In genomic region chr9:98081477-98082219, GRCh38 we compare ENCODE assay signal across 1 cellular context.
TF ChIP-seq lines count a peak whose summit lies in the region.

No MANE protein-coding gene starts in this region.

TF ChIP-seq in HepG2, 621 proteins besides CTCF, POLR2A, EP300 and RAD21 (continued from another document):
- peak; percentile 25; the same call in 1 of the 2 replicates for TF ChIP-seq ARID5B (CRISPR knock-in tag; IDR thresholded peaks at IDR 0.05)
- peak; percentile 91 for TF ChIP-seq FOSL2 (CRISPR knock-in tag; IDR thresholded peaks at IDR 0.05)
- TF ChIP-seq SIX4 (CRISPR knock-in tag; IDR thresholded peaks at IDR 0.05), result no peak
- TF ChIP-seq, protein P1, sequence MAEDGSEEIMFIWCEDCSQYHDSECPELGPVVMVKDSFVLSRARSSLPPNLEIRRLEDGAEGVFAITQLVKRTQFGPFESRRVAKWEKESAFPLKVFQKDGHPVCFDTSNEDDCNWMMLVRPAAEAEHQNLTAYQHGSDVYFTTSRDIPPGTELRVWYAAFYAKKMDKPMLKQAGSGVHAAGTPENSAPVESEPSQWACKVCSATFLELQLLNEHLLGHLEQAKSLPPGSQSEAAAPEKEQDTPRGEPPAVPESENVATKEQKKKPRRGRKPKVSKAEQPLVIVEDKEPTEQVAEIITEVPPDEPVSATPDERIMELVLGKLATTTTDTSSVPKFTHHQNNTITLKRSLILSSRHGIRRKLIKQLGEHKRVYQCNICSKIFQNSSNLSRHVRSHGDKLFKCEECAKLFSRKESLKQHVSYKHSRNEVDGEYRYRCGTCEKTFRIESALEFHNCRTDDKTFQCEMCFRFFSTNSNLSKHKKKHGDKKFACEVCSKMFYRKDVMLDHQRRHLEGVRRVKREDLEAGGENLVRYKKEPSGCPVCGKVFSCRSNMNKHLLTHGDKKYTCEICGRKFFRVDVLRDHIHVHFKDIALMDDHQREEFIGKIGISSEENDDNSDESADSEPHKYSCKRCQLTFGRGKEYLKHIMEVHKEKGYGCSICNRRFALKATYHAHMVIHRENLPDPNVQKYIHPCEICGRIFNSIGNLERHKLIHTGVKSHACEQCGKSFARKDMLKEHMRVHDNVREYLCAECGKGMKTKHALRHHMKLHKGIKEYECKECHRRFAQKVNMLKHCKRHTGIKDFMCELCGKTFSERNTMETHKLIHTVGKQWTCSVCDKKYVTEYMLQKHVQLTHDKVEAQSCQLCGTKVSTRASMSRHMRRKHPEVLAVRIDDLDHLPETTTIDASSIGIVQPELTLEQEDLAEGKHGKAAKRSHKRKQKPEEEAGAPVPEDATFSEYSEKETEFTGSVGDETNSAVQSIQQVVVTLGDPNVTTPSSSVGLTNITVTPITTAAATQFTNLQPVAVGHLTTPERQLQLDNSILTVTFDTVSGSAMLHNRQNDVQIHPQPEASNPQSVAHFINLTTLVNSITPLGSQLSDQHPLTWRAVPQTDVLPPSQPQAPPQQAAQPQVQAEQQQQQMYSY (CRISPR knock-in tag; IDR thresholded peaks at IDR 0.05), result peak; percentile 86
- peak; percentile 63 for TF ChIP-seq RARA (CRISPR knock-in tag; IDR thresholded peaks at IDR 0.05)
- TF ChIP-seq NR2F6 (IDR thresholded peaks at IDR 0.05), result peak; percentile 30; the same call in 1 of the 2 replicates
- peak; percentile 54; the same call in 1 of the 2 replicates for TF ChIP-seq NR2F6 (CRISPR knock-in tag; IDR thresholded peaks at IDR 0.05)
- TF ChIP-seq NKX3-1 (CRISPR knock-in tag; IDR thresholded peaks at IDR 0.05), result no peak
- TF ChIP-seq HIC2 (CRISPR knock-in tag; IDR thresholded peaks at IDR 0.05; ENCODE audit: low read depth), result peak; percentile 45; the same call in 1 of the 2 replicates
- TF ChIP-seq CEBPB (IDR thresholded peaks at IDR 0.05; ENCODE audit: borderline replicate concordance, low read depth, low read length), result peak; percentile 81
- TF ChIP-seq KDM2A (CRISPR knock-in tag; IDR thresholded peaks at IDR 0.05; ENCODE audit: borderline replicate concordance, low read depth), result peak; percentile 11; the same call in 1 of the 2 replicates
- peak in 1 of 2 experiments; percentile 79; a peak in 2 of 4 replicates for TF ChIP-seq NR2F1 (CRISPR knock-in tag; IDR thresholded peaks at IDR 0.05)
- TF ChIP-seq, protein P2, sequence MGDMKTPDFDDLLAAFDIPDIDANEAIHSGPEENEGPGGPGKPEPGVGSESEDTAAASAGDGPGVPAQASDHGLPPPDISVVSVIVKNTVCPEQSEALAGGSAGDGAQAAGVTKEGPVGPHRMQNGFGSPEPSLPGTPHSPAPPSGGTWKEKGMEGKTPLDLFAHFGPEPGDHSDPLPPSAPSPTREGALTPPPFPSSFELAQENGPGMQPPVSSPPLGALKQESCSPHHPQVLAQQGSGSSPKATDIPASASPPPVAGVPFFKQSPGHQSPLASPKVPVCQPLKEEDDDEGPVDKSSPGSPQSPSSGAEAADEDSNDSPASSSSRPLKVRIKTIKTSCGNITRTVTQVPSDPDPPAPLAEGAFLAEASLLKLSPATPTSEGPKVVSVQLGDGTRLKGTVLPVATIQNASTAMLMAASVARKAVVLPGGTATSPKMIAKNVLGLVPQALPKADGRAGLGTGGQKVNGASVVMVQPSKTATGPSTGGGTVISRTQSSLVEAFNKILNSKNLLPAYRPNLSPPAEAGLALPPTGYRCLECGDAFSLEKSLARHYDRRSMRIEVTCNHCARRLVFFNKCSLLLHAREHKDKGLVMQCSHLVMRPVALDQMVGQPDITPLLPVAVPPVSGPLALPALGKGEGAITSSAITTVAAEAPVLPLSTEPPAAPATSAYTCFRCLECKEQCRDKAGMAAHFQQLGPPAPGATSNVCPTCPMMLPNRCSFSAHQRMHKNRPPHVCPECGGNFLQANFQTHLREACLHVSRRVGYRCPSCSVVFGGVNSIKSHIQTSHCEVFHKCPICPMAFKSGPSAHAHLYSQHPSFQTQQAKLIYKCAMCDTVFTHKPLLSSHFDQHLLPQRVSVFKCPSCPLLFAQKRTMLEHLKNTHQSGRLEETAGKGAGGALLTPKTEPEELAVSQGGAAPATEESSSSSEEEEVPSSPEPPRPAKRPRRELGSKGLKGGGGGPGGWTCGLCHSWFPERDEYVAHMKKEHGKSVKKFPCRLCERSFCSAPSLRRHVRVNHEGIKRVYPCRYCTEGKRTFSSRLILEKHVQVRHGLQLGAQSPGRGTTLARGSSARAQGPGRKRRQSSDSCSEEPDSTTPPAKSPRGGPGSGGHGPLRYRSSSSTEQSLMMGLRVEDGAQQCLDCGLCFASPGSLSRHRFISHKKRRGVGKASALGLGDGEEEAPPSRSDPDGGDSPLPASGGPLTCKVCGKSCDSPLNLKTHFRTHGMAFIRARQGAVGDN (CRISPR knock-in tag; IDR thresholded peaks at IDR 0.05), result peak; percentile 32
- TF ChIP-seq HNRNPL (IDR thresholded peaks at IDR 0.05; ENCODE audit: low read depth, low read length), result 0 out of 2 replicates have a peak, but pooled peaks have one; percentile 42
- peak; percentile 11; the same call in 1 of the 2 replicates for TF ChIP-seq HNF4A (CRISPR knock-in tag; IDR thresholded peaks at IDR 0.05)
